Comparison of ENCODE assay signal across 28 cellular contexts in genomic region chr10:45151467-45152214, GRCh38.
"Had no signal": no experiment of that assay in that cellular context is flagged by ENCODE, and none has a peak within 500 bp of the region (broad histone marks: within the 10 kb centered on the region; RNA-seq: fewer than 3 reads in every experiment).

No MANE protein-coding gene starts in this region.

- H3K27ac ChIP-seq: ascending aorta, brain microvascular endothelial cell, esophagus muscularis mucosa, heart right ventricle, neural progenitor cell, spleen, thoracic aorta, VCaP had no signal

- H3K36me3 Mint-ChIP-seq: activated naive CD4-positive, alpha-beta T cell treated with anti-CD3 and anti-CD28 coated beads, Interleukin-2, amount 10 ng/mL, durations not matched to agents 7 days and 5 days; activated naive CD8-positive, alpha-beta T cell treated with anti-CD3 and anti-CD28 coated beads, Interleukin-2, amount 10 ng/mL, durations not matched to agents 7 days and 5 days; memory B cell; natural killer cell; neural progenitor cell; type B pancreatic cell had no signal

- H3K4me3 Mint-ChIP-seq: activated naive CD4-positive, alpha-beta T cell treated with anti-CD3 and anti-CD28 coated beads, Interleukin-2, amount 10 ng/mL, durations not matched to agents 7 days and 5 days; activated naive CD8-positive, alpha-beta T cell treated with anti-CD3 and anti-CD28 coated beads, Interleukin-2, amount 10 ng/mL, durations not matched to agents 7 days and 5 days; activated T-helper 1 cell treated with anti-CD3 and anti-CD28 coated beads, Interleukin-12 subunit alpha, Interleukin-12 subunit beta, Interleukin-2, Interleukin-4 antibody, amounts not matched to agents 30 ng/mL and 10 ng/mL and 1 ng/mL, durations not matched to agents 14 hours and 24 hours and 36 hours; memory B cell; natural killer cell; neural progenitor cell; stimulated activated naive CD8-positive, alpha-beta T cell treated with anti-CD3 and anti-CD28 coated beads, Interleukin-15, Interleukin-2, amounts not matched to agents 100 ng/mL and 50 ng/mL, for 24 hours; T-helper 1 cell treated with Interleukin-12 subunit alpha and Interleukin-12 subunit beta and Interleukin-4 antibody, amounts not matched to agents 30 μg/mL and 1 μg/mL, for 36 hours; type B pancreatic cell had no signal

- H3K4me2 ChIP-seq: neural progenitor cell had no signal

- H3K27ac Mint-ChIP-seq: activated naive CD4-positive, alpha-beta T cell treated with anti-CD3 and anti-CD28 coated beads, Interleukin-2, amount 10 ng/mL, durations not matched to agents 7 days and 5 days; activated naive CD8-positive, alpha-beta T cell treated with anti-CD3 and anti-CD28 coated beads, Interleukin-2, amount 10 ng/mL, durations not matched to agents 7 days and 5 days; activated T-helper 1 cell treated with anti-CD3 and anti-CD28 coated beads, Interleukin-12 subunit alpha, Interleukin-12 subunit beta, Interleukin-2, Interleukin-4 antibody, amounts not matched to agents 30 ng/mL and 10 ng/mL and 1 ng/mL, durations not matched to agents 14 hours and 24 hours and 36 hours; memory B cell; natural killer cell; neural progenitor cell; stimulated activated naive CD8-positive, alpha-beta T cell treated with anti-CD3 and anti-CD28 coated beads, Interleukin-15, Interleukin-2, amounts not matched to agents 100 ng/mL and 50 ng/mL, for 24 hours; T-helper 1 cell treated with Interleukin-12 subunit alpha and Interleukin-12 subunit beta and Interleukin-4 antibody, amounts not matched to agents 30 μg/mL and 1 μg/mL, for 36 hours; type B pancreatic cell had no signal

- DNase-seq: activated CD4-positive, alpha-beta T cell treated with anti-CD3 and anti-CD28 coated beads for 4 hours; activated CD4-positive, alpha-beta T cell treated with anti-CD3 and anti-CD28 coated beads, Interleukin-2, amount 50 U/mL, for 4 hours; activated gamma-delta T cell; activated naive CD4-positive, alpha-beta T cell treated with anti-CD3 and anti-CD28 coated beads, Interleukin-2, amount 10 ng/mL, durations not matched to agents 7 days and 5 days; activated naive CD8-positive, alpha-beta T cell treated with anti-CD3 and anti-CD28 coated beads, Interleukin-2, amount 10 ng/mL, durations not matched to agents 7 days and 5 days; brain microvascular endothelial cell; central memory CD4-positive, alpha-beta T cell; dermis blood vessel endothelial cell; effector CD4-positive, alpha-beta T cell; foreskin keratinocyte; heart right ventricle; natural killer cell; right cardiac atrium; spleen; stimulated activated CD4-positive, alpha-beta T cell treated with anti-CD3 and anti-CD28 coated beads, Interleukin-2, amount 100 ng/mL, for 48 hours; T-helper 9 cell had no signal

- H3K27me3 ChIP-seq: ascending aorta, brain microvascular endothelial cell, esophagus muscularis mucosa, foreskin keratinocyte, neural progenitor cell, spleen had no signal

- H3K27me3 Mint-ChIP-seq: stimulated activated naive CD8-positive, alpha-beta T cell treated with anti-CD3 and anti-CD28 coated beads, Interleukin-15, Interleukin-2, amounts not matched to agents 100 ng/mL and 50 ng/mL, for 24 hours had no signal

- H2AFZ ChIP-seq: neural progenitor cell had no signal

- H3K4me3 ChIP-seq: ascending aorta, esophagus muscularis mucosa, heart right ventricle, neural progenitor cell, spleen, thoracic aorta had no signal

- ATAC-seq: foreskin keratinocyte, natural killer cell had no signal

- H3K4me1 Mint-ChIP-seq: activated naive CD4-positive, alpha-beta T cell treated with anti-CD3 and anti-CD28 coated beads, Interleukin-2, amount 10 ng/mL, durations not matched to agents 7 days and 5 days; activated naive CD8-positive, alpha-beta T cell treated with anti-CD3 and anti-CD28 coated beads, Interleukin-2, amount 10 ng/mL, durations not matched to agents 7 days and 5 days; memory B cell; natural killer cell; neural progenitor cell had no signal

- H3K9ac ChIP-seq: neural progenitor cell had no signal

- FAIRE-seq: colon, TTC549 had no signal

- H3K36me3 ChIP-seq: ascending aorta, brain microvascular endothelial cell, esophagus muscularis mucosa, heart right ventricle, neural progenitor cell, spleen, thoracic aorta had no signal

- H3K9me3 Mint-ChIP-seq: activated naive CD4-positive, alpha-beta T cell treated with anti-CD3 and anti-CD28 coated beads, Interleukin-2, amount 10 ng/mL, durations not matched to agents 7 days and 5 days; activated naive CD8-positive, alpha-beta T cell treated with anti-CD3 and anti-CD28 coated beads, Interleukin-2, amount 10 ng/mL, durations not matched to agents 7 days and 5 days; activated T-helper 1 cell treated with anti-CD3 and anti-CD28 coated beads, Interleukin-12 subunit alpha, Interleukin-12 subunit beta, Interleukin-2, Interleukin-4 antibody, amounts not matched to agents 30 ng/mL and 10 ng/mL and 1 ng/mL, durations not matched to agents 14 hours and 24 hours and 36 hours; memory B cell; natural killer cell; neural progenitor cell; stimulated activated naive CD8-positive, alpha-beta T cell treated with anti-CD3 and anti-CD28 coated beads, Interleukin-15, Interleukin-2, amounts not matched to agents 100 ng/mL and 50 ng/mL, for 24 hours; T-helper 1 cell treated with Interleukin-12 subunit alpha and Interleukin-12 subunit beta and Interleukin-4 antibody, amounts not matched to agents 30 μg/mL and 1 μg/mL, for 36 hours; type B pancreatic cell had no signal

- H3K9me3 ChIP-seq: ascending aorta, esophagus muscularis mucosa, heart right ventricle, spleen, thoracic aorta had no signal

- H3K4me1 ChIP-seq: ascending aorta, esophagus muscularis mucosa, foreskin keratinocyte, heart right ventricle, neural progenitor cell, spleen had no signal
